Comparison of ENCODE assay signal across 15 cellular contexts in the genomic region with DNA sequence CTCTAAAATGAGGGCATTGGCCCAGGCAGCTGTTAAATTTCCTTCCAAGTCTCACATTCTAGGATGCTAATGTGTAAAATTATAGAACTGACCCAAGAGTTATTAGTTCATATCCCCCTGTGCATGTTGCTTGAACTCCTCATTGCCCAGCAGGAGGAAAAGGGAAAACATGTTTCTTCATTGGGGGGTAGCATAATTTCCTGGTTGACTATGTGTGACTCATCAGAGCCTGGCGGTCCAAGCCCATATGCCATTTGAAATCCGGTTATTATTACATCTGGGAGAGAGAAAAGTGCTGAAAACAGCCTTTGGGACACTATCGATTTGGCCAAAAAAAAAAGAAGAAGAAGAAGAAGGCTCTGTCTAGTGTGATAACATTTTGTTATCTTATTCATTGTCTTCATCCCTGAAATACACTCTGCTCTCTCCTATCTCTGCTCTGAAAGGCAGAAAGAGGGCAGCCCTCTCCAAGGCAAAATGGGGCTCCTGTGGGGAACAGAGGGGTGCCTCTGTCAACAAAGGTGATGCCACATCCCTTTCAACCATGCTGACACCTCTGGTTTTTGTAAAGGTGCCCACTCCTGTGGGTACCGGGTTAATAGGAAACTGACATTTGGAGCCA.
DNase-seq lines count a peak whose midpoint lies in the region; ATAC-seq, FAIRE-seq and TF ChIP-seq lines count a peak whose summit lies in the region.
"Had no signal": no experiment of that assay in that cellular context is flagged by ENCODE, and none has a peak within 500 bp of the region (broad histone marks: within the 10 kb centered on the region; RNA-seq: fewer than 3 reads in every experiment).

No MANE protein-coding gene starts in this region.

- H3K27ac Mint-ChIP-seq in CD8-positive, alpha-beta T cell = no peak overlapping the region

- peak overlapping the region; percentile 80 for H3K27ac ChIP-seq in A673 (ENCODE audit: low read depth, low read length, poor library complexity, severe bottlenecking)
- H3K27ac ChIP-seq in OCI-LY7 (ENCODE audit: low read depth, low read length, poor library complexity, severe bottlenecking) = peak overlapping the region; percentile 81
- no peak overlapping the region for H3K27ac ChIP-seq in CD8-positive, alpha-beta T cell (ENCODE audit: low read depth, low read length)
- H3K27ac ChIP-seq: prostate gland, WERI-Rb-1 had no signal

- H3K4me1 Mint-ChIP-seq in CD8-positive, alpha-beta T cell (ENCODE audit: low read depth) = no peaks in the 10 kb centered on the region
- H3K4me1 Mint-ChIP-seq: central memory CD8-positive, alpha-beta T cell had no signal

- H3K36me3 ChIP-seq in A673 (ENCODE audit: insufficient read depth, low read length, poor library complexity, severe bottlenecking) (no peaks in the 10 kb centered on the region), OCI-LY7 (ENCODE audit: insufficient read depth, low read length) (no peaks in the 10 kb centered on the region)
- H3K36me3 ChIP-seq in CD8-positive, alpha-beta T cell (ENCODE audit: insufficient read depth, low read length) = no peaks in the 10 kb centered on the region
- H3K36me3 ChIP-seq: prostate gland, WERI-Rb-1 had no signal

- POLR2A ChIA-PET in A673 (lab: Charles Lee; ENCODE audit: low non-redundant PET) (no interaction called here), OCI-LY7 (lab: Charles Lee) (interaction anchor here (0.9 to 8.2 kb wide), 7 partner anchors 8 to 94 kb away, joined by 3 to 55 read pairs (median 4); no protein-coding TSS in a partner anchor)
- POLR2A ChIA-PET in CD8-positive, alpha-beta T cell (lab: Charles Lee) = no interaction called here

- BruUV-seq in A673 (replicated peaks; lab: Mats Ljungman, UMichigan) (no TSS peak), OCI-LY7 (replicated peaks; lab: Mats Ljungman, UMichigan) (no TSS peak)

- DNase-seq in A673 (ENCODE audit: low spot score) (peak; percentile 53), GM03348 (ENCODE audit: low spot score) (peak; percentile 43), OCI-LY7 (ENCODE audit: low spot score) (peak; percentile 44), fibroblast of mammary gland (ENCODE audit: low read depth) (peak; percentile 47), GM12892 (ENCODE audit: insufficient read length) (no peak), putamen (ENCODE audit: low spot score) (no peak)
- DNase-seq in CD8-positive, alpha-beta T cell = no peak
- DNase-seq: erythroblast; NCI-H1105 treated with DMSO at 0.1 percent for 48 hours; NCI-H526; stimulated activated CD4-positive, alpha-beta T cell treated with anti-CD3 and anti-CD28 coated beads, Interleukin-4, amount 100 ng/mL, for 4 hours had no signal

- no peak for TF ChIP-seq POLR2A in GM12892 (IDR thresholded peaks at IDR 0.05; ENCODE audit: low read depth, low read length)

- no peaks in the 10 kb centered on the region; the same call in 1 of the 2 replicates for H3K79me2 ChIP-seq in OCI-LY7 (ENCODE audit: insufficient read depth, low read depth, low read length)

- H3K4me2 ChIP-seq in OCI-LY7 (ENCODE audit: low read length) = peak overlapping the region; percentile 82

- H3K4me3 ChIP-seq in A673 (ENCODE audit: low read depth, low read length, poor library complexity, severe bottlenecking) = peak overlapping the region; percentile 20
- H3K4me3 ChIP-seq in OCI-LY7 (ENCODE audit: low read depth, low read length, poor library complexity, severe bottlenecking) = peak overlapping the region; percentile 37
- H3K4me3 ChIP-seq in fibroblast of mammary gland (ENCODE audit: control insufficient read depth, low read depth, low read length) = no peak overlapping the region
- no peak overlapping the region for H3K4me3 ChIP-seq in CD8-positive, alpha-beta T cell (ENCODE audit: low read depth, low read length)
- H3K4me3 ChIP-seq: prostate gland had no signal

- H3K27me3 Mint-ChIP-seq in CD8-positive, alpha-beta T cell (ENCODE audit: low read depth) = no peaks in the 10 kb centered on the region
- H3K27me3 Mint-ChIP-seq: central memory CD8-positive, alpha-beta T cell had no signal

- peak overlapping the region; percentile 59; the same call in 1 of the 2 replicates for H2AFZ ChIP-seq in OCI-LY7 (ENCODE audit: low read length)

- H3K4me3 Mint-ChIP-seq in CD8-positive, alpha-beta T cell = no peak overlapping the region
- H3K4me3 Mint-ChIP-seq: central memory CD8-positive, alpha-beta T cell had no signal

- no peaks in the 10 kb centered on the region for H3K9me2 ChIP-seq in OCI-LY7 (ENCODE audit: insufficient read depth, low read length)

- no peak for ATAC-seq in CD8-positive, alpha-beta T cell
- ATAC-seq in GM18873 (IDR thresholded peaks at IDR 0.05; ENCODE audit: low FRiP score, unreplicated experiment) = no peak

- H3K36me3 Mint-ChIP-seq in CD8-positive, alpha-beta T cell = no peaks in the 10 kb centered on the region

- CTCF ChIA-PET in A673 (lab: Charles Lee) = no interaction called here
- CTCF ChIA-PET in OCI-LY7 (lab: Charles Lee; ENCODE audit: unreplicated experiment) = interaction anchor here (4.7 kb wide), 1 partner anchor 85 kb away, joined by 80 read pairs; no protein-coding TSS in a partner anchor
- CTCF ChIA-PET in CD8-positive, alpha-beta T cell (lab: Charles Lee) = no interaction called here

- no peaks in the 10 kb centered on the region for H3K9me3 Mint-ChIP-seq in CD8-positive, alpha-beta T cell
- H3K9me3 Mint-ChIP-seq: central memory CD8-positive, alpha-beta T cell had no signal

- H3K27me3 ChIP-seq in A673 (replicated peaks; ENCODE audit: insufficient read depth, low read depth, low read length, poor library complexity) = no peaks in the 10 kb centered on the region
- no peaks in the 10 kb centered on the region for H3K27me3 ChIP-seq in CD8-positive, alpha-beta T cell (ENCODE audit: insufficient read depth, low read length)

- FAIRE-seq in GM12892 (lab: Jason Lieb, UNC) = no peak

- no peaks in the 10 kb centered on the region for H4K20me1 ChIP-seq in OCI-LY7 (ENCODE audit: insufficient read depth, low read length)

- peak; percentile 26; the same call in 1 of the 2 replicates for TF ChIP-seq CTCF in A673 (conservative IDR thresholded peaks at IDR 0.05; ENCODE audit: low read depth, low read length)
- TF ChIP-seq CTCF in OCI-LY7 (conservative IDR thresholded peaks at IDR 0.05; ENCODE audit: low read length) = peak; percentile 55
- TF ChIP-seq CTCF in fibroblast of mammary gland (conservative IDR thresholded peaks at IDR 0.05; ENCODE audit: control insufficient read depth, insufficient read depth, low read depth, low read length) = no peak
- TF ChIP-seq CTCF in CD8-positive, alpha-beta T cell (IDR thresholded peaks at IDR 0.05) = no peak

- intact Hi-C loops in A673 (cut with micrococcal nuclease; ENCODE audit: unreplicated experiment) = loop anchor here (5.0 to 10.0 kb wide), 6 partner anchors 43 to 380 kb away; partner anchors contain the start of gene OXA1L
- intact Hi-C loops in OCI-LY7 (cut with micrococcal nuclease; ENCODE audit: unreplicated experiment) = loop anchor here (10.0 kb wide), 2 partner anchors 180 to 190 kb away; no protein-coding TSS in a partner anchor
- intact Hi-C loops in CD8-positive, alpha-beta T cell (cut with DNase I, micrococcal nuclease) = loop anchor here (1.0 to 2.0 kb wide), 2 partner anchors 88 to 89 kb away; no protein-coding TSS in a partner anchor

- H3K9me3 ChIP-seq in A673 (ENCODE audit: low read depth, low read length, poor library complexity, severe bottlenecking) (no peaks in the 10 kb centered on the region), OCI-LY7 (ENCODE audit: low read length) (no peaks in the 10 kb centered on the region)
- no peaks in the 10 kb centered on the region for H3K9me3 ChIP-seq in CD8-positive, alpha-beta T cell (ENCODE audit: low read length)
- H3K9me3 ChIP-seq: prostate gland had no signal

- H3K4me1 ChIP-seq in A673 (ENCODE audit: insufficient read depth, low read length, poor library complexity, severe bottlenecking) (peaks cover 98% of the 10 kb centered on the region), OCI-LY7 (ENCODE audit: insufficient read depth, low read length, poor library complexity, severe bottlenecking) (peaks cover 100% of the 10 kb centered on the region)
- no peaks in the 10 kb centered on the region for H3K4me1 ChIP-seq in CD8-positive, alpha-beta T cell (ENCODE audit: insufficient read depth, low read length)
- H3K4me1 ChIP-seq: prostate gland had no signal

Comparison
In these comparisons a context has a peak if more than half of its experiments do, and no peak if none do; other contexts are left out.
1. DNase-seq: peak in A673 (single experiment), GM03348 (single experiment), OCI-LY7 (single experiment) and fibroblast of mammary gland (single experiment); none in GM12892 (single experiment), putamen (single experiment) and CD8-positive, alpha-beta T cell (0 of 7).
2. H3K4me3 ChIP-seq: peak in A673 (single experiment) and OCI-LY7 (single experiment); none in fibroblast of mammary gland (single experiment) and CD8-positive, alpha-beta T cell (single experiment).
3. CTCF ChIP-seq: peak in A673 (single experiment) and OCI-LY7 (single experiment); none in fibroblast of mammary gland (single experiment) and CD8-positive, alpha-beta T cell (single experiment).